In the genomic region with DNA sequence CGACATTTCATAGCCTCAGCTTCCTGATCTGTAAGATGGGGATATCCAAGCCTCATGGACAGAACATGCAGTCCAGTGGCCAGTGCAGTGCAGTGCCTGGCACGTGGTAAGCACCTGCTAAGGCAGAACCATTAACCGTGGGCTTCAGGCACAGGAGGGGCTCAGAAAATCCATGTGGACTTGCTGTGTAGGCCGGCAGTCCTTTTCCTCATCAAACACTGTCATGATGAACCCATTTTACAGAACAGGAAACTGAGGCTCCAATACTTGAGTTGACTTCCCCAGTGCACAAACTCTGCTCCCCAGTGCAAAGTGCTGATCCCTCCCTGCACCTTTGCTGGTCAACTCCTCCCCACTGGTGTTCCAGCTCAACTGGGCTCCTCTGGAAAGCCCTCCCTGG, we compare ENCODE assay signal across 32 cellular contexts. TPM values are rescaled to one million over a fixed set of nuclear protein-coding genes. Genes with fewer than 3 reads are reported as not detected.
"Had no signal": no experiment of that assay in that cellular context is flagged by ENCODE, and none has a peak within 500 bp of the region (broad histone marks: within the 10 kb centered on the region; RNA-seq: fewer than 3 reads in every experiment).

No MANE protein-coding gene starts in this region.

- H3K27ac Mint-ChIP-seq: activated B cell treated with CpG ODN at 0.5 μM for 24 hours; activated CD4-positive, alpha-beta memory T cell treated with anti-CD3 and anti-CD28 coated beads, Interleukin-2, amount 10 ng/mL, durations not matched to agents 7 days and 5 days; activated CD4-positive, alpha-beta T cell treated with anti-CD3 and anti-CD28 coated beads, Interleukin-2, amount 10 ng/mL, durations not matched to agents 24 days and 14 days; activated CD8-positive, alpha-beta memory T cell treated with anti-CD3 and anti-CD28 coated beads, Interleukin-2, amount 10 ng/mL, durations not matched to agents 7 days and 5 days; activated CD8-positive, alpha-beta T cell treated with anti-CD3 and anti-CD28 coated beads, Interleukin-2, amount 10 ng/mL, durations not matched to agents 7 days and 5 days; activated naive CD4-positive, alpha-beta T cell treated with anti-CD3 and anti-CD28 coated beads, Interleukin-2, amount 10 ng/mL, durations not matched to agents 7 days and 5 days; activated naive CD4-positive, alpha-beta T cell treated with anti-CD3 and anti-CD28 coated beads, Interleukin-2, amount 50 U/mL, for 24 hours; activated naive CD8-positive, alpha-beta T cell; activated naive CD8-positive, alpha-beta T cell treated with anti-CD3 and anti-CD28 coated beads, Interleukin-2, amount 10 ng/mL, durations not matched to agents 7 days and 5 days; activated naive CD8-positive, alpha-beta T cell treated with anti-CD3 and anti-CD28 coated beads, Interleukin-2, amount 50 U/mL, for 24 hours; activated T-cell treated with anti-CD3 and anti-CD28 coated beads, Interleukin-2, amount 50 U/mL, for 24 hours; activated T-helper 2 cell treated with anti-CD3 and anti-CD28 coated beads, Interferon-gamma antibody, Interleukin-2, Interleukin-4, amounts not matched to agents 10 μg/mL and 5 μg/mL and 100 μg/mL, durations not matched to agents 14 hours and 24 hours and 36 hours; brain; T-helper 1 cell treated with Interleukin-12 subunit alpha and Interleukin-12 subunit beta and Interleukin-4 antibody, amounts not matched to agents 30 μg/mL and 1 μg/mL, for 36 hours; T-helper 2 cell treated with Interferon-gamma antibody and Interleukin-4, amounts not matched to agents 5 μg/mL and 100 μg/mL, for 36 hours had no signal

- H3K27me3 Mint-ChIP-seq: activated naive CD4-positive, alpha-beta T cell treated with anti-CD3 and anti-CD28 coated beads, Interleukin-2, amount 50 U/mL, for 24 hours; activated T-cell treated with anti-CD3 and anti-CD28 coated beads, Interleukin-2, amount 50 U/mL, for 24 hours had no signal

- H3K9me3 Mint-ChIP-seq: activated B cell treated with CpG ODN at 0.5 μM for 24 hours; activated CD4-positive, alpha-beta memory T cell treated with anti-CD3 and anti-CD28 coated beads, Interleukin-2, amount 10 ng/mL, durations not matched to agents 7 days and 5 days; activated CD4-positive, alpha-beta T cell treated with anti-CD3 and anti-CD28 coated beads, Interleukin-2, amount 10 ng/mL, durations not matched to agents 24 days and 14 days; activated naive CD4-positive, alpha-beta T cell treated with anti-CD3 and anti-CD28 coated beads, Interleukin-2, amount 10 ng/mL, durations not matched to agents 7 days and 5 days; activated naive CD4-positive, alpha-beta T cell treated with anti-CD3 and anti-CD28 coated beads, Interleukin-2, amount 50 U/mL, for 24 hours; activated naive CD8-positive, alpha-beta T cell treated with anti-CD3 and anti-CD28 coated beads, Interleukin-2, amount 10 ng/mL, durations not matched to agents 7 days and 5 days; activated naive CD8-positive, alpha-beta T cell treated with anti-CD3 and anti-CD28 coated beads, Interleukin-2, amount 50 U/mL, for 24 hours; activated T-cell treated with anti-CD3 and anti-CD28 coated beads, Interleukin-2, amount 50 U/mL, for 24 hours; activated T-helper 2 cell treated with anti-CD3 and anti-CD28 coated beads, Interferon-gamma antibody, Interleukin-2, Interleukin-4, amounts not matched to agents 10 μg/mL and 5 μg/mL and 100 μg/mL, durations not matched to agents 14 hours and 24 hours and 36 hours; T-helper 1 cell treated with Interleukin-12 subunit alpha and Interleukin-12 subunit beta and Interleukin-4 antibody, amounts not matched to agents 30 μg/mL and 1 μg/mL, for 36 hours; T-helper 2 cell treated with Interferon-gamma antibody and Interleukin-4, amounts not matched to agents 5 μg/mL and 100 μg/mL, for 36 hours had no signal

- ATAC-seq: activated CD8-positive, alpha-beta memory T cell treated with anti-CD3 and anti-CD28 coated beads, Interleukin-2, amount 10 ng/mL, durations not matched to agents 7 days and 5 days; activated CD8-positive, alpha-beta T cell treated with anti-CD3 and anti-CD28 coated beads, Interleukin-2, amount 10 ng/mL, durations not matched to agents 7 days and 5 days; activated naive CD8-positive, alpha-beta T cell treated with anti-CD3 and anti-CD28 coated beads, Interleukin-2, amount 50 U/mL, for 24 hours had no signal

- DNase-seq: activated B cell treated with CpG ODN at 0.5 μM for 24 hours; activated CD4-positive, alpha-beta memory T cell treated with anti-CD3 and anti-CD28 coated beads, Interleukin-2, amount 10 ng/mL, durations not matched to agents 7 days and 5 days; activated CD4-positive, alpha-beta T cell treated with anti-CD3 and anti-CD28 coated beads for 4 hours; activated CD4-positive, alpha-beta T cell treated with anti-CD3 and anti-CD28 coated beads, Interleukin-2, amount 10 ng/mL, durations not matched to agents 24 days and 14 days; activated CD4-positive, alpha-beta T cell treated with anti-CD3 and anti-CD28 coated beads, Interleukin-2, amount 50 U/mL, for 48 hours; activated CD4-positive, CD25-positive, alpha-beta regulatory T cell treated with anti-CD3 and anti-CD28 coated beads, Interleukin-2, amount 50 U/mL, for 72 hours; activated CD8-positive, alpha-beta memory T cell treated with anti-CD3 and anti-CD28 coated beads for 24 hours; activated CD8-positive, alpha-beta memory T cell treated with anti-CD3 and anti-CD28 coated beads, Interleukin-2, amount 10 ng/mL, durations not matched to agents 7 days and 5 days; activated CD8-positive, alpha-beta memory T cell treated with anti-CD3 and anti-CD28 coated beads, Interleukin-2, amount 50 U/mL, for 48 hours; activated CD8-positive, alpha-beta T cell treated with anti-CD3 and anti-CD28 coated beads, Interleukin-2, amount 10 ng/mL, durations not matched to agents 7 days and 5 days; activated effector memory CD4-positive, alpha-beta T cell treated with Interleukin-2 at 50 U/mL for 16 hours; activated gamma-delta T cell; activated naive CD4-positive, alpha-beta T cell treated with anti-CD3 and anti-CD28 coated beads, Interleukin-2, amount 10 ng/mL, durations not matched to agents 7 days and 5 days; activated naive CD4-positive, alpha-beta T cell treated with Interleukin-2 at 50 U/mL for 16 hours; activated naive CD8-positive, alpha-beta T cell treated with anti-CD3 and anti-CD28 coated beads, Interleukin-2, amount 10 ng/mL, durations not matched to agents 7 days and 5 days; activated naive CD8-positive, alpha-beta T cell treated with anti-CD3 and anti-CD28 coated beads, Interleukin-2, amount 50 U/mL, for 24 hours; activated T-cell treated with anti-CD3 and anti-CD28 coated beads, Interleukin-2, amount 50 U/mL, for 24 hours; activated T-cell treated with anti-CD3 and anti-CD28 coated beads, Interleukin-2, amount 50 U/mL, for 48 hours; amygdala; anterior cingulate cortex; central memory CD4-positive, alpha-beta T cell; T-helper 2 cell; T-helper 9 cell had no signal

- H3K4me3 Mint-ChIP-seq: activated B cell treated with CpG ODN at 0.5 μM for 24 hours; activated CD4-positive, alpha-beta memory T cell treated with anti-CD3 and anti-CD28 coated beads, Interleukin-2, amount 10 ng/mL, durations not matched to agents 7 days and 5 days; activated CD4-positive, alpha-beta T cell treated with anti-CD3 and anti-CD28 coated beads, Interleukin-2, amount 10 ng/mL, durations not matched to agents 24 days and 14 days; activated CD8-positive, alpha-beta memory T cell treated with anti-CD3 and anti-CD28 coated beads, Interleukin-2, amount 10 ng/mL, durations not matched to agents 7 days and 5 days; activated CD8-positive, alpha-beta T cell treated with anti-CD3 and anti-CD28 coated beads, Interleukin-2, amount 10 ng/mL, durations not matched to agents 7 days and 5 days; activated naive CD4-positive, alpha-beta T cell treated with anti-CD3 and anti-CD28 coated beads, Interleukin-2, amount 10 ng/mL, durations not matched to agents 7 days and 5 days; activated naive CD4-positive, alpha-beta T cell treated with anti-CD3 and anti-CD28 coated beads, Interleukin-2, amount 50 U/mL, for 24 hours; activated naive CD8-positive, alpha-beta T cell; activated naive CD8-positive, alpha-beta T cell treated with anti-CD3 and anti-CD28 coated beads, Interleukin-2, amount 10 ng/mL, durations not matched to agents 7 days and 5 days; activated naive CD8-positive, alpha-beta T cell treated with anti-CD3 and anti-CD28 coated beads, Interleukin-2, amount 50 U/mL, for 24 hours; activated T-cell treated with anti-CD3 and anti-CD28 coated beads, Interleukin-2, amount 50 U/mL, for 24 hours; brain; T-helper 1 cell treated with Interleukin-12 subunit alpha and Interleukin-12 subunit beta and Interleukin-4 antibody, amounts not matched to agents 30 μg/mL and 1 μg/mL, for 36 hours; T-helper 2 cell treated with Interferon-gamma antibody and Interleukin-4, amounts not matched to agents 5 μg/mL and 100 μg/mL, for 36 hours had no signal

- H3K9me3 ChIP-seq: ascending aorta had no signal

- H3K4me1 Mint-ChIP-seq: activated B cell treated with CpG ODN at 0.5 μM for 24 hours; activated CD4-positive, alpha-beta memory T cell treated with anti-CD3 and anti-CD28 coated beads, Interleukin-2, amount 10 ng/mL, durations not matched to agents 7 days and 5 days; activated CD4-positive, alpha-beta T cell treated with anti-CD3 and anti-CD28 coated beads, Interleukin-2, amount 10 ng/mL, durations not matched to agents 24 days and 14 days; activated CD8-positive, alpha-beta memory T cell treated with anti-CD3 and anti-CD28 coated beads, Interleukin-2, amount 10 ng/mL, durations not matched to agents 7 days and 5 days; activated naive CD4-positive, alpha-beta T cell treated with anti-CD3 and anti-CD28 coated beads, Interleukin-2, amount 10 ng/mL, durations not matched to agents 7 days and 5 days; activated naive CD4-positive, alpha-beta T cell treated with anti-CD3 and anti-CD28 coated beads, Interleukin-2, amount 50 U/mL, for 24 hours; activated naive CD8-positive, alpha-beta T cell treated with anti-CD3 and anti-CD28 coated beads, Interleukin-2, amount 10 ng/mL, durations not matched to agents 7 days and 5 days; activated naive CD8-positive, alpha-beta T cell treated with anti-CD3 and anti-CD28 coated beads, Interleukin-2, amount 50 U/mL, for 24 hours had no signal

- FAIRE-seq: TTC549 had no signal

- H3K36me3 ChIP-seq: ascending aorta had no signal

- H3K27me3 ChIP-seq: ascending aorta had no signal

- H3K27ac ChIP-seq: ascending aorta, VCaP had no signal

- H3K36me3 Mint-ChIP-seq: activated CD8-positive, alpha-beta memory T cell treated with anti-CD3 and anti-CD28 coated beads, Interleukin-2, amount 10 ng/mL, durations not matched to agents 7 days and 5 days; activated naive CD4-positive, alpha-beta T cell treated with anti-CD3 and anti-CD28 coated beads, Interleukin-2, amount 10 ng/mL, durations not matched to agents 7 days and 5 days; activated naive CD4-positive, alpha-beta T cell treated with anti-CD3 and anti-CD28 coated beads, Interleukin-2, amount 50 U/mL, for 24 hours; activated naive CD8-positive, alpha-beta T cell; activated naive CD8-positive, alpha-beta T cell treated with anti-CD3 and anti-CD28 coated beads, Interleukin-2, amount 10 ng/mL, durations not matched to agents 7 days and 5 days; brain had no signal

- H3K4me1 ChIP-seq: ascending aorta had no signal

- H3K4me3 ChIP-seq: ascending aorta had no signal

RNA-seq across cellular contexts. Expression of a gene that starts 18.0 kb away (rescaled TPM):
- total RNA-seq: activated B cell treated with CpG ODN at 0.5 μM for 24 hours; activated CD4-positive, alpha-beta memory T cell treated with anti-CD3 and anti-CD28 coated beads, Interleukin-2, amount 10 ng/mL, durations not matched to agents 7 days and 5 days; activated CD4-positive, alpha-beta T cell treated with anti-CD3 and anti-CD28 coated beads, Interleukin-2, amount 10 ng/mL, durations not matched to agents 24 days and 14 days; activated CD8-positive, alpha-beta memory T cell treated with anti-CD3 and anti-CD28 coated beads, Interleukin-2, amount 10 ng/mL, durations not matched to agents 7 days and 5 days; activated CD8-positive, alpha-beta T cell treated with anti-CD3 and anti-CD28 coated beads, Interleukin-2, amount 10 ng/mL, durations not matched to agents 7 days and 5 days; activated naive CD8-positive, alpha-beta T cell treated with anti-CD3 and anti-CD28 coated beads, Interleukin-2, amount 10 ng/mL, durations not matched to agents 7 days and 5 days; activated T-helper 2 cell treated with anti-CD3 and anti-CD28 coated beads, Interferon-gamma antibody, Interleukin-2, Interleukin-4, amounts not matched to agents 10 μg/mL and 5 μg/mL and 100 μg/mL, durations not matched to agents 14 hours and 24 hours and 36 hours; ascending aorta had no signal
